1 cellular context compared by ENCODE assay signal in the genomic region with DNA sequence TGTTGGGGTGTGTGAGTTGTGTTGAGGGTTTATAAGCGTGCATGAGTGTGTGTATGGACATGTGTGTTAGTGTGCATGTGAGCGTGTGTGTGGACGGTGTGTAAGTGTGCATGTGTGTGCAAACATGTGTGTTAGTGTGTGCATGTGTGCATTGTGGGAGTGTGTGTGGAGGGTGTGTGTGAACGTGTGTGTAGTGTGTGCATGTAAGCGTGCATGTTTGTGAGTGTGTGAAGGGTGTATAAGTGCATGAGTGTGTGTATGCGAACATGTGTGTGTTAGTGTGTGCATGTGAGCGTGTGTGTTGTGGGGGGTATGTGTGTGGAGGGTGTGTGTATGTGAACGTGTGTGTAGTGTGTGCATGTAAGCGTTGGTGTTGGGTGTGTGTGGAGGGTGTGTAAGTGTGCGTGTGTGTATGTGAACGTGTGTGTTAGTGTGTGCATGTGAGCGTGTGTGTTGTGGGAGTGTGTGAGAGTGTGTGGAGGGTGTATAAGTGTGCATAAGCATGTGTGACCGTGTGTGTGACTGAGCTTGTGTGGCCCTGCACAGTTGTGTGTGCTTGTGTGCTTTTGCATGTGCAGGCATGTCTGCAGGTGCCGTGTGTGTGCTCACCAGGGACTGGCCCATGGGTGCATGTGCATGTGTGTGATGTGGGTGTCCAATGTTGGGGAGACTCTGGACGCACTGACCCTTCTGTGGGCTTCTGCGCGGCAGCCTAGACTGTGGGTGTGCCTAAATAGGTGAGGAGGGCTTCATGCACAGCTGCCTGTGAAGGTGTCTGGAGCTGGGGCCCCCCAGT.
TF ChIP-seq lines count a peak whose summit lies in the region.

No MANE protein-coding gene starts in this region.

TF ChIP-seq in HEK293, 187 proteins besides CTCF, POLR2A, EP300 and RAD21 (continued from another document):
- TF ChIP-seq, protein P1, sequence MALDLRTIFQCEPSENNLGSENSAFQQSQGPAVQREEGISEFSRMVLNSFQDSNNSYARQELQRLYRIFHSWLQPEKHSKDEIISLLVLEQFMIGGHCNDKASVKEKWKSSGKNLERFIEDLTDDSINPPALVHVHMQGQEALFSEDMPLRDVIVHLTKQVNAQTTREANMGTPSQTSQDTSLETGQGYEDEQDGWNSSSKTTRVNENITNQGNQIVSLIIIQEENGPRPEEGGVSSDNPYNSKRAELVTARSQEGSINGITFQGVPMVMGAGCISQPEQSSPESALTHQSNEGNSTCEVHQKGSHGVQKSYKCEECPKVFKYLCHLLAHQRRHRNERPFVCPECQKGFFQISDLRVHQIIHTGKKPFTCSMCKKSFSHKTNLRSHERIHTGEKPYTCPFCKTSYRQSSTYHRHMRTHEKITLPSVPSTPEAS (tag by site-specific recombination; IDR thresholded peaks at IDR 0.05) = peak; percentile 62
- TF ChIP-seq, protein P2, sequence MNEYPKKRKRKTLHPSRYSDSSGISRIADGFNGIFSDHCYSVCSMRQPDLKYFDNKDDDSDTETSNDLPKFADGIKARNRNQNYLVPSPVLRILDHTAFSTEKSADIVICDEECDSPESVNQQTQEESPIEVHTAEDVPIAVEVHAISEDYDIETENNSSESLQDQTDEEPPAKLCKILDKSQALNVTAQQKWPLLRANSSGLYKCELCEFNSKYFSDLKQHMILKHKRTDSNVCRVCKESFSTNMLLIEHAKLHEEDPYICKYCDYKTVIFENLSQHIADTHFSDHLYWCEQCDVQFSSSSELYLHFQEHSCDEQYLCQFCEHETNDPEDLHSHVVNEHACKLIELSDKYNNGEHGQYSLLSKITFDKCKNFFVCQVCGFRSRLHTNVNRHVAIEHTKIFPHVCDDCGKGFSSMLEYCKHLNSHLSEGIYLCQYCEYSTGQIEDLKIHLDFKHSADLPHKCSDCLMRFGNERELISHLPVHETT (tag by site-specific recombination; IDR thresholded peaks at IDR 0.05) = no peak
- TF ChIP-seq SP2 (tag by site-specific recombination; IDR thresholded peaks at IDR 0.05) = no peak
- TF ChIP-seq ZNF341 (tag by site-specific recombination; IDR thresholded peaks at IDR 0.05; ENCODE audit: low read depth) = no peak
TF ChIP-seq in HEK293: peak in this region for 2.
